Comparison of ENCODE assay signal across 11 cellular contexts in the genomic region with DNA sequence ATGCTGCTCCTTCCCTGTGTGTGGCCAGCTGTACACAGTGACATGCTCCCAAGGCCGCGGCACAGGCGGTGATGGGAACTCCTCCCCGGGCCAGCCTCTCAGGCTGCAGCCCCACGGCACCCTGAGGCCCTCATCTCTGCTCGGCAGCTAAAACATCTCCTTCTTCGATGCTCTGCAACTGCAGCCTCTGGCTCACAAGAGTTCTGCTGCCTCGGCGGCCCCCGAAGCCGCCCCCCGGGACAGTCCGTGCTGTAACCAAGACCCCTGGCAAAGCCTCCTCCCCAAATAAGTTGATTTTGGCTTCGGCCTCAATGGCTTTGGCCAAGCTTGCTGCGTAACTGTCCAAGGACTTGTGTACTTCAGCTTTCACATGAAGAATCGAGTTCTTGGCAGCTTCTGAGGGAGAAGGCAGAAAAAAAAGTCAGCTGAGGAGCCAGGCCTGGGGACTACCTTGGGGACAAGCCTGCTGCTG. TPM values are rescaled to one million over a fixed set of nuclear protein-coding genes. Genes with fewer than 3 reads are reported as not detected.
DNase-seq lines count a peak whose midpoint lies in the region; ATAC-seq and TF ChIP-seq lines count a peak whose summit lies in the region.
"Had no signal": no experiment of that assay in that cellular context is flagged by ENCODE, and none has a peak within 500 bp of the region (broad histone marks: within the 10 kb centered on the region; RNA-seq: fewer than 3 reads in every experiment).

No MANE protein-coding gene starts in this region.

- POLR2A ChIA-PET in RWPE1 (lab: Yijun Ruan, JAX; ENCODE audit: low non-redundant PET), result no interaction called here

- TF ChIP-seq EP300 in gastroesophageal sphincter (IDR thresholded peaks at IDR 0.05), result no peak

- no peaks in the 10 kb centered on the region for H3K9me3 ChIP-seq in gastroesophageal sphincter
- H3K9me3 ChIP-seq in mucosa of rectum (ENCODE audit: control insufficient read depth in 2 of 2, low read length in 2 of 2), result no peaks in the 10 kb centered on the region
- H3K9me3 ChIP-seq in testis, result no peaks in the 10 kb centered on the region
- H3K9me3 ChIP-seq: BE2C had no signal

- intact Hi-C loops in testis (cut with DNase I; ENCODE audit: low total_unique reads), result loop anchor here (10.0 kb wide), 1 partner anchor 49 kb away; the partner anchor contains the start of gene GPR161

- peak overlapping the region in 1 of 2 donors; percentile 7 for H3K4me3 ChIP-seq in gastroesophageal sphincter
- H3K4me3 ChIP-seq in mucosa of rectum (ENCODE audit: low read length in 2 of 2), result no peak overlapping the region
- H3K4me3 ChIP-seq in testis, result no peak overlapping the region
- no peak overlapping the region for H3K4me3 ChIP-seq in brain microvascular endothelial cell (ENCODE audit: low read depth, low read length)

- H3K27me3 ChIP-seq in gastroesophageal sphincter (no peaks in the 10 kb centered on the region), mucosa of rectum (ENCODE audit: control insufficient read depth in 2 of 2, insufficient read depth in 2 of 2, low read length in 2 of 2) (no peaks in the 10 kb centered on the region), testis (no peaks in the 10 kb centered on the region), brain microvascular endothelial cell (replicated peaks) (no peaks in the 10 kb centered on the region)
- H3K27me3 ChIP-seq: BE2C had no signal

- TF ChIP-seq POLR2A in gastroesophageal sphincter (IDR thresholded peaks at IDR 0.05) (no peak), testis (IDR thresholded peaks at IDR 0.05) (no peak)

- TF ChIP-seq CTCF in RWPE1 (conservative IDR thresholded peaks at IDR 0.05; ENCODE audit: low read depth) (no peak), gastroesophageal sphincter (IDR thresholded peaks at IDR 0.05) (no peak), testis (IDR thresholded peaks at IDR 0.05) (no peak), brain microvascular endothelial cell (IDR thresholded peaks at IDR 0.05; ENCODE audit: low read depth, low read length, missing control alignments) (no peak)

- in situ Hi-C loops in brain microvascular endothelial cell (cut with HindIII; ENCODE audit: low pct_ligation_motif_present, low sequenced_read_pairs), result no loop called here

- CTCF ChIA-PET in RWPE1 (lab: Yijun Ruan, JAX), result interaction anchor here (0.6 kb wide), 2 partner anchors 11 to 343 kb away, joined by 3 to 4 read pairs; no protein-coding TSS in a partner anchor

- 11% methylated on average over 7 of the region's 16 CpGs; no CpG with 5 or more reads in 1 of the 2 donors for WGBS in gastroesophageal sphincter (ENCODE audit: low coverage in 1 of 2), 2 donors
- WGBS in testis, 2 donors, result 39 to 46% methylated on average over 9 to 16 of the region's 16 CpGs

- no peak overlapping the region for H3K9ac ChIP-seq in mucosa of rectum (ENCODE audit: low read depth in 1 of 2, low read length in 2 of 2)

- DNase-seq in RWPE1 (ENCODE audit: low spot score), result no peak
- peak; percentile 84 for DNase-seq in testis
- DNase-seq in brain microvascular endothelial cell, result no peak
- no peak for DNase-seq in NCI-H2029 (lab: John Stamatoyannopoulos, UW)
- DNase-seq: mammary epithelial cell, NCI-H2081 treated with DMSO at 0.1 percent for 48 hours had no signal

- peak overlapping the region; percentile 15 for H3K27ac ChIP-seq in RWPE1
- peak overlapping the region; percentile 29 to 79 (median 76) for H3K27ac ChIP-seq in gastroesophageal sphincter
- H3K27ac ChIP-seq in mucosa of rectum (ENCODE audit: low read depth in 2 of 2, low read length in 2 of 2), result peak overlapping the region; percentile 25 to 32
- H3K27ac ChIP-seq in testis, result peak overlapping the region; percentile 26 to 71
- H3K27ac ChIP-seq in brain microvascular endothelial cell, result no peak overlapping the region

- H3K4me1 ChIP-seq in gastroesophageal sphincter (peaks cover 0 to 55% (median 15%) of the 10 kb centered on the region in 3 donors), mucosa of rectum (ENCODE audit: control insufficient read depth in 2 of 2, insufficient read depth in 2 of 2, low read length in 2 of 2) (peaks cover 22 to 37% of the 10 kb centered on the region in 2 donors), testis (peaks cover 31% of the 10 kb centered on the region)

- peaks cover 0 to 44% of the 10 kb centered on the region in 2 donors for H3K36me3 ChIP-seq in gastroesophageal sphincter
- H3K36me3 ChIP-seq in mucosa of rectum (ENCODE audit: control insufficient read depth in 2 of 2, insufficient read depth in 2 of 2, low read length in 2 of 2), result no peaks in the 10 kb centered on the region
- no peaks in the 10 kb centered on the region for H3K36me3 ChIP-seq in testis (ENCODE audit: low read depth, missing control alignments)
- H3K36me3 ChIP-seq in brain microvascular endothelial cell (replicated peaks), result no peaks in the 10 kb centered on the region
- H3K36me3 ChIP-seq: BE2C had no signal

- ATAC-seq in gastroesophageal sphincter (peak; percentile 52), GM18511 (IDR thresholded peaks at IDR 0.05; ENCODE audit: unreplicated experiment) (no peak), GM18867 (IDR thresholded peaks at IDR 0.05; ENCODE audit: unreplicated experiment) (no peak)

RNA-seq across cellular contexts. Expression of gene GPR161, which starts 51.3 kb away (rescaled TPM):
- total RNA-seq in gastroesophageal sphincter (10 to 100 TPM; 17.4 to 36.9 (median 20.1) TPM), testis (1 to 10 TPM; 6.1 to 6.7 TPM)
- polyA plus RNA-seq in testis (ENCODE audit: insufficient read depth, low read depth, low replicate concordance), result 3.7 TPM
